8 cellular contexts compared by ENCODE assay signal in the genomic region with DNA sequence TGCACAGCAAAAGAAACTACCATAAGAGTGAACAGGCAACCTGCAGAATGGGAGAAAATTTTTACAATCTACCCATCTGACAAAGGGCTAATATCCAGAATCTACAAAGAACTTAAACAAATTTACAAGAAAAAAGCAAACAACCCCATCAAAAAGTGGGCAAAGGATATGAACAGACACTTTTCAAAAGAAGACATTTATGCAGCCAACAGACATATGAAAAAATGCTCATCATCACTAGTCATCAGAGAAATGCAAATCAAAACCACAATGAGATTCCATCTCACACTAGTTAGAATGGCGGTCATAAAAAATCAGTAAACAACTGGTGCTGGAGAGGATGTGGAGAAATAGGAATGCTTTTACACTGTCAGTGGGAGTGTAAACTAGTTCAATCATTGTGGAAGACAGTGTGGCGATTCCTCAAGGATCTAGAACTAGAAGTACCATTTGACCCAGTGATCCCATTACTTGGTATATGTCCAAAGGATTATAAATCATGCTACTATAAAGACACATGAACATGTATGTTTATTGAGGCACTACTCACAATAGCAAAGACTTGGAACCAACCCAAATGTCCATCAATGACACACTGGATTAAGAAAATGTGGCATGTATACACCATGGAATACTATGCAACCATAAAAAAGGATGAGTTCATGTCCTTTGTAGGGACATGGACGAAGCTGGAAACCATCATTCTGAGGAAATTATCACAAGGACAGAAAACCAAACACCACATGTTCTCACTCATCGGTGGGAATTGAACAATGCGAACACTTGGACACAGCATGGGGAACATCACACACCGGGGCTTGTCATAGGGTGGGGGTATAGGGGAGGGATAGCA. TPM values are rescaled to one million over a fixed set of nuclear protein-coding genes. Genes with fewer than 3 reads are reported as not detected.
DNase-seq lines count a peak whose midpoint lies in the region; ATAC-seq and TF ChIP-seq lines count a peak whose summit lies in the region.
"Not testable (repeated sequence)": the region's sequence is repeated elsewhere in the genome, so short reads cannot be mapped to it uniquely, and the experiment has no call there.

No MANE protein-coding gene starts in this region.

- BruUV-seq in PC-3 (replicated peaks; lab: Mats Ljungman, UMichigan): not testable (repeated sequence)

- ATAC-seq in PC-3; activated CD4-positive, alpha-beta T cell treated with anti-CD3 and anti-CD28 coated beads for 36 hours; stimulated activated naive B cell treated with anti-CD40 and anti-IgM and Interleukin-4, amounts not matched to agents 10 μg/mL and 1 μg/mL and 100 μg/mL, for 72 hours (replicated peaks): not testable (repeated sequence)

- not testable (repeated sequence) for H3K4me1 Mint-ChIP-seq in HFFc6 (ENCODE audit: low read depth); activated CD4-positive, alpha-beta T cell treated with anti-CD3 and anti-CD28 coated beads for 36 hours; activated naive CD4-positive, alpha-beta T cell treated with anti-CD3 and anti-CD28 coated beads for 36 hours (ENCODE audit: low read depth)
- peaks cover 14 to 26% of the 10 kb centered on the region in 2 donors for H3K4me1 Mint-ChIP-seq in stimulated activated naive B cell treated with anti-CD40 and anti-IgM and Interleukin-4, amounts not matched to agents 10 μg/mL and 1 μg/mL and 100 μg/mL, for 72 hours

- not testable (repeated sequence) for H3K4me2 ChIP-seq in PC-3 (ENCODE audit: low read length)

- not testable (repeated sequence) for H3K9ac ChIP-seq in PC-3 (ENCODE audit: low read length)

- H3K79me2 ChIP-seq in PC-3 (ENCODE audit: low read length): not testable (repeated sequence)

- peaks cover 17% of the 10 kb centered on the region for H3K9me3 Mint-ChIP-seq in HFFc6
- H3K9me3 Mint-ChIP-seq in activated CD4-positive, alpha-beta T cell treated with anti-CD3 and anti-CD28 coated beads for 36 hours (ENCODE audit: low read depth); activated naive CD4-positive, alpha-beta T cell treated with anti-CD3 and anti-CD28 coated beads for 36 hours; stimulated activated naive B cell treated with anti-CD40 and anti-IgM and Interleukin-4, amounts not matched to agents 10 μg/mL and 1 μg/mL and 100 μg/mL, for 72 hours: not testable (repeated sequence)

- TF ChIP-seq CTCF in HFFc6 (IDR thresholded peaks at IDR 0.05); PC-3 (conservative IDR thresholded peaks at IDR 0.05; ENCODE audit: low read depth, low read length); fibroblast of pulmonary artery (IDR thresholded peaks at IDR 0.05; ENCODE audit: low read length, missing control alignments): not testable (repeated sequence)

- intact Hi-C loops in PC-3 (cut with micrococcal nuclease): loop anchor here (5.0 kb wide), 2 partner anchors 93 to 368 kb away; no protein-coding TSS in a partner anchor
- intact Hi-C loops in activated CD4-positive, alpha-beta T cell treated with anti-CD3 and anti-CD28 coated beads for 36 hours (cut with DNase I, micrococcal nuclease): loop anchor here (5.0 to 10.0 kb wide), 2 partner anchors 118 to 370 kb away; no protein-coding TSS in a partner anchor
- intact Hi-C loops in activated naive CD4-positive, alpha-beta T cell treated with anti-CD3 and anti-CD28 coated beads for 36 hours (cut with micrococcal nuclease): loop anchor here (5.0 kb wide), 1 partner anchor 908 kb away; no protein-coding TSS in a partner anchor

- not testable (repeated sequence) for H3K27me3 ChIP-seq in PC-3 (ENCODE audit: low read length)

- H3K4me1 ChIP-seq in PC-3 (ENCODE audit: insufficient read depth, low read length): peaks cover 26% of the 10 kb centered on the region

- H3K27ac ChIP-seq in PC-3 (ENCODE audit: low read length): not testable (repeated sequence)

- not testable (repeated sequence) for H4K20me1 ChIP-seq in PC-3 (ENCODE audit: low read length)

- H2AFZ ChIP-seq in PC-3 (ENCODE audit: low read length): not testable (repeated sequence)

- H3K36me3 Mint-ChIP-seq in HFFc6 (ENCODE audit: low read depth): peaks cover 29% of the 10 kb centered on the region
- peaks cover 11% of the 10 kb centered on the region for H3K36me3 Mint-ChIP-seq in activated CD4-positive, alpha-beta T cell treated with anti-CD3 and anti-CD28 coated beads for 36 hours (ENCODE audit: low read depth)
- peaks cover 10% of the 10 kb centered on the region for H3K36me3 Mint-ChIP-seq in activated naive CD4-positive, alpha-beta T cell treated with anti-CD3 and anti-CD28 coated beads for 36 hours (ENCODE audit: low read depth)
- not testable (repeated sequence) for H3K36me3 Mint-ChIP-seq in stimulated activated naive B cell treated with anti-CD40 and anti-IgM and Interleukin-4, amounts not matched to agents 10 μg/mL and 1 μg/mL and 100 μg/mL, for 72 hours

- CTCF ChIA-PET in PC-3 (lab: Charles Lee); activated CD4-positive, alpha-beta T cell treated with anti-CD3 and anti-CD28 coated beads for 36 hours (lab: Charles Lee): not testable (repeated sequence)
- CTCF ChIA-PET in activated naive CD4-positive, alpha-beta T cell treated with anti-CD3 and anti-CD28 coated beads for 36 hours (lab: Charles Lee): interaction anchor here (1.3 to 1.8 kb wide), 2 partner anchors 10 to 54 kb away, joined by 4 to 6 read pairs; a partner anchor contains a TSS

- H3K9me3 ChIP-seq in PC-3 (ENCODE audit: low read length): not testable (repeated sequence)

- DNase-seq in EL: peak; percentile 70
- DNase-seq in HFFc6: peak; percentile 72
- DNase-seq in PC-3: peak; percentile 44
- DNase-seq in activated CD4-positive, alpha-beta T cell treated with anti-CD3 and anti-CD28 coated beads for 36 hours; activated naive CD4-positive, alpha-beta T cell treated with anti-CD3 and anti-CD28 coated beads for 36 hours; stimulated activated naive B cell treated with anti-CD40 and anti-IgM and Interleukin-4, amounts not matched to agents 10 μg/mL and 1 μg/mL and 100 μg/mL, for 72 hours: not testable (repeated sequence)
- peak; percentile 9 for DNase-seq in astrocyte of the hippocampus (ENCODE audit: low read depth, low spot score)
- DNase-seq in fibroblast of pulmonary artery (ENCODE audit: low read depth): peak; percentile 13

- not testable (repeated sequence) for H3K9me2 ChIP-seq in PC-3 (replicated peaks; ENCODE audit: low read length)

- POLR2A ChIA-PET in PC-3 (lab: Charles Lee; ENCODE audit: unreplicated experiment): interaction anchor here (0.6 kb wide), 1 partner anchor 538 kb away, joined by 3 read pairs; no protein-coding TSS in a partner anchor
- POLR2A ChIA-PET in activated CD4-positive, alpha-beta T cell treated with anti-CD3 and anti-CD28 coated beads for 36 hours (lab: Charles Lee): interaction anchor here (0.6 kb wide), 1 partner anchor 457 kb away, joined by 3 read pairs; no protein-coding TSS in a partner anchor

- not testable (repeated sequence) for H3K36me3 ChIP-seq in PC-3 (ENCODE audit: low read depth, low read length)

- H3K4me3 Mint-ChIP-seq in HFFc6: peak overlapping the region; percentile 35; the same call in 1 of the 2 replicates
- not testable (repeated sequence) for H3K4me3 Mint-ChIP-seq in activated CD4-positive, alpha-beta T cell treated with anti-CD3 and anti-CD28 coated beads for 36 hours; activated naive CD4-positive, alpha-beta T cell treated with anti-CD3 and anti-CD28 coated beads for 36 hours; stimulated activated naive B cell treated with anti-CD40 and anti-IgM and Interleukin-4, amounts not matched to agents 10 μg/mL and 1 μg/mL and 100 μg/mL, for 72 hours

- not testable (repeated sequence) for H3K27me3 Mint-ChIP-seq in HFFc6 (ENCODE audit: insufficient read depth); activated CD4-positive, alpha-beta T cell treated with anti-CD3 and anti-CD28 coated beads for 36 hours; activated naive CD4-positive, alpha-beta T cell treated with anti-CD3 and anti-CD28 coated beads for 36 hours (ENCODE audit: low read depth); stimulated activated naive B cell treated with anti-CD40 and anti-IgM and Interleukin-4, amounts not matched to agents 10 μg/mL and 1 μg/mL and 100 μg/mL, for 72 hours

- H3K27ac Mint-ChIP-seq in HFFc6: peak overlapping the region; percentile 76
- peak overlapping the region; percentile 29 for H3K27ac Mint-ChIP-seq in activated CD4-positive, alpha-beta T cell treated with anti-CD3 and anti-CD28 coated beads for 36 hours
- H3K27ac Mint-ChIP-seq in activated naive CD4-positive, alpha-beta T cell treated with anti-CD3 and anti-CD28 coated beads for 36 hours: peak overlapping the region; percentile 59
- H3K27ac Mint-ChIP-seq in stimulated activated naive B cell treated with anti-CD40 and anti-IgM and Interleukin-4, amounts not matched to agents 10 μg/mL and 1 μg/mL and 100 μg/mL, for 72 hours: peak overlapping the region; percentile 16

- H3F3A ChIP-seq in PC-3 (ENCODE audit: low read length, unreplicated experiment): not testable (repeated sequence)

- H3K4me3 ChIP-seq in PC-3 (ENCODE audit: low read length); fibroblast of pulmonary artery (replicated peaks; ENCODE audit: low read depth, low read length): not testable (repeated sequence)

RNA-seq across cellular contexts. Expression of a gene that starts 53.9 kb away (rescaled TPM):
- total RNA-seq in HFFc6 (2021; fragmentation: NEBNext Ultra II Directional; extraction: Animal tissue kit (Norgen Biotek cat#: 25700)): 100 to 1,000 TPM; 109 to 154 (median 119) TPM
- 27.0 and 28.6 TPM in 2 replicates for total RNA-seq in PC-3 (2014; rRNA removed)
- 10 to 100 TPM; 16.0 to 18.6 TPM for total RNA-seq in activated CD4-positive, alpha-beta T cell treated with anti-CD3 and anti-CD28 coated beads for 36 hours
- 10 to 100 TPM; 12.7 to 14.6 TPM for total RNA-seq in activated naive CD4-positive, alpha-beta T cell treated with anti-CD3 and anti-CD28 coated beads for 36 hours

Comparison
In these comparisons a context has a peak if more than half of its experiments do, and no peak if none do; other contexts are left out.
1. H3K27ac Mint-ChIP-seq: peak in every context shown above with its lines; median percentile 76 in HFFc6; 59 in activated naive CD4-positive, alpha-beta T cell treated with anti-CD3 and anti-CD28 coated beads for 36 hours; 29 in activated CD4-positive, alpha-beta T cell treated with anti-CD3 and anti-CD28 coated beads for 36 hours; 16 in stimulated activated naive B cell treated with anti-CD40 and anti-IgM and Interleukin-4, amounts not matched to agents 10 μg/mL and 1 μg/mL and 100 μg/mL, for 72 hours.